29 cellular contexts compared by ENCODE assay signal in genomic region chr2:196528486-196529223, GRCh38.
A peak's percentile ranks its signal among the peaks of the same experiment; 100 is the strongest.
DNase-seq lines count a peak whose midpoint lies in the region; ATAC-seq and TF ChIP-seq lines count a peak whose summit lies in the region.
"Had no signal": no experiment of that assay in that cellular context is flagged by ENCODE, and none has a peak within 500 bp of the region (broad histone marks: within the 10 kb centered on the region; RNA-seq: fewer than 3 reads in every experiment).

No MANE protein-coding gene starts in this region.

- H3K9me3 ChIP-seq in spleen: peaks cover 0 to 3% (median 0%) of the 10 kb centered on the region in 8 donors
- H3K9me3 ChIP-seq: adrenal gland, esophagus muscularis mucosa, neutrophil, SK-N-SH, thoracic aorta, uterus had no signal

- H3K36me3 Mint-ChIP-seq in activated naive CD8-positive, alpha-beta T cell treated with anti-CD3 and anti-CD28 coated beads, Interleukin-2, amount 10 ng/mL, durations not matched to agents 7 days and 5 days: peaks cover 5% of the 10 kb centered on the region
- no peaks in the 10 kb centered on the region for H3K36me3 Mint-ChIP-seq in activated naive CD8-positive, alpha-beta T cell treated with anti-CD3 and anti-CD28 coated beads for 36 hours
- no peaks in the 10 kb centered on the region for H3K36me3 Mint-ChIP-seq in activated T-helper 17 cell treated with anti-CD3 and anti-CD28 coated beads, Interleukin-2, amount 50 U/mL, for 72 hours (ENCODE audit: low read depth)
- H3K36me3 Mint-ChIP-seq in activated naive CD4-positive, alpha-beta T cell treated with anti-CD3 and anti-CD28 coated beads for 36 hours (ENCODE audit: low read depth): no peaks in the 10 kb centered on the region

- H3K9me3 Mint-ChIP-seq in activated naive CD8-positive, alpha-beta T cell treated with anti-CD3 and anti-CD28 coated beads, Interleukin-2, amount 10 ng/mL, durations not matched to agents 7 days and 5 days: no peaks in the 10 kb centered on the region
- H3K9me3 Mint-ChIP-seq in activated naive CD8-positive, alpha-beta T cell treated with anti-CD3 and anti-CD28 coated beads for 36 hours: peaks cover 1% of the 10 kb centered on the region
- H3K9me3 Mint-ChIP-seq in activated T-helper 17 cell treated with anti-CD3 and anti-CD28 coated beads, Interleukin-2, amount 50 U/mL, for 72 hours: no peaks in the 10 kb centered on the region
- H3K9me3 Mint-ChIP-seq in activated naive CD4-positive, alpha-beta T cell treated with anti-CD3 and anti-CD28 coated beads for 36 hours: no peaks in the 10 kb centered on the region

- CTCF ChIA-PET in activated naive CD4-positive, alpha-beta T cell treated with anti-CD3 and anti-CD28 coated beads for 36 hours (lab: Charles Lee): no interaction called here

- no peaks in the 10 kb centered on the region for H3K27me3 Mint-ChIP-seq in activated naive CD8-positive, alpha-beta T cell treated with anti-CD3 and anti-CD28 coated beads, Interleukin-2, amount 10 ng/mL, durations not matched to agents 7 days and 5 days
- peaks cover 4% of the 10 kb centered on the region for H3K27me3 Mint-ChIP-seq in activated naive CD8-positive, alpha-beta T cell treated with anti-CD3 and anti-CD28 coated beads for 36 hours
- peaks cover 13% of the 10 kb centered on the region for H3K27me3 Mint-ChIP-seq in activated T-helper 17 cell treated with anti-CD3 and anti-CD28 coated beads, Interleukin-2, amount 50 U/mL, for 72 hours
- peaks cover 3% of the 10 kb centered on the region for H3K27me3 Mint-ChIP-seq in activated naive CD4-positive, alpha-beta T cell treated with anti-CD3 and anti-CD28 coated beads for 36 hours (ENCODE audit: low read depth)

- intact Hi-C loops in spleen (cut with DNase I; ENCODE audit: low total_unique reads): no loop called here
- intact Hi-C loops in activated naive CD4-positive, alpha-beta T cell treated with anti-CD3 and anti-CD28 coated beads for 36 hours (cut with micrococcal nuclease): no loop called here

- no peak for DNase-seq in activated naive CD8-positive, alpha-beta T cell treated with anti-CD3 and anti-CD28 coated beads, Interleukin-2, amount 10 ng/mL, durations not matched to agents 7 days and 5 days
- DNase-seq in activated naive CD8-positive, alpha-beta T cell treated with anti-CD3 and anti-CD28 coated beads for 36 hours: no peak
- DNase-seq in fibroblast of pulmonary artery (ENCODE audit: low read depth) (peak; percentile 28), spleen (no peak), GOT3 (lab: John Stamatoyannopoulos, UW) (no peak)
- DNase-seq in activated naive CD4-positive, alpha-beta T cell treated with anti-CD3 and anti-CD28 coated beads for 36 hours: no peak
- DNase-seq: activated CD4-positive, alpha-beta T cell treated with anti-CD3 and anti-CD28 coated beads for 4 hours; activated gamma-delta T cell; adrenal gland; Calu3; endodermal cell; left cardiac atrium; mammary epithelial cell; NCI-H1105; NCI-H2029 treated with DMSO at 0.1 percent for 48 hours; NCI-H345; NCI-H774; psoas muscle; SK-N-SH; stimulated activated CD4-positive, alpha-beta T cell treated with anti-CD3 and anti-CD28 coated beads, Interleukin-2, amount 100 ng/mL, for 24 hours; uterus had no signal

- H3K4me1 Mint-ChIP-seq in activated naive CD8-positive, alpha-beta T cell treated with anti-CD3 and anti-CD28 coated beads, Interleukin-2, amount 10 ng/mL, durations not matched to agents 7 days and 5 days: peaks cover 14% of the 10 kb centered on the region
- H3K4me1 Mint-ChIP-seq in activated naive CD8-positive, alpha-beta T cell treated with anti-CD3 and anti-CD28 coated beads for 36 hours: peaks cover 9% of the 10 kb centered on the region
- peaks cover 4% of the 10 kb centered on the region for H3K4me1 Mint-ChIP-seq in activated T-helper 17 cell treated with anti-CD3 and anti-CD28 coated beads, Interleukin-2, amount 50 U/mL, for 72 hours
- H3K4me1 Mint-ChIP-seq in activated naive CD4-positive, alpha-beta T cell treated with anti-CD3 and anti-CD28 coated beads for 36 hours (ENCODE audit: low read depth): no peaks in the 10 kb centered on the region
- H3K4me1 Mint-ChIP-seq: endodermal cell, IgD-negative memory B cell had no signal

- H3K4me3 Mint-ChIP-seq in activated naive CD8-positive, alpha-beta T cell treated with anti-CD3 and anti-CD28 coated beads, Interleukin-2, amount 10 ng/mL, durations not matched to agents 7 days and 5 days: peak overlapping the region; percentile 16
- no peak overlapping the region for H3K4me3 Mint-ChIP-seq in activated naive CD8-positive, alpha-beta T cell treated with anti-CD3 and anti-CD28 coated beads for 36 hours
- no peak overlapping the region for H3K4me3 Mint-ChIP-seq in activated T-helper 17 cell treated with anti-CD3 and anti-CD28 coated beads, Interleukin-2, amount 50 U/mL, for 72 hours
- no peak overlapping the region for H3K4me3 Mint-ChIP-seq in activated naive CD4-positive, alpha-beta T cell treated with anti-CD3 and anti-CD28 coated beads for 36 hours
- H3K4me3 Mint-ChIP-seq: endodermal cell, IgD-negative memory B cell had no signal

- H3K4me3 ChIP-seq in fibroblast of pulmonary artery (replicated peaks; ENCODE audit: low read depth, low read length) (no peak overlapping the region), spleen (no peak overlapping the region)
- H3K4me3 ChIP-seq: coronary artery, esophagus muscularis mucosa, psoas muscle, thoracic aorta, uterus had no signal

- no peak overlapping the region for H3K27ac Mint-ChIP-seq in activated naive CD8-positive, alpha-beta T cell treated with anti-CD3 and anti-CD28 coated beads, Interleukin-2, amount 10 ng/mL, durations not matched to agents 7 days and 5 days
- H3K27ac Mint-ChIP-seq in activated naive CD8-positive, alpha-beta T cell treated with anti-CD3 and anti-CD28 coated beads for 36 hours: no peak overlapping the region
- H3K27ac Mint-ChIP-seq in activated T-helper 17 cell treated with anti-CD3 and anti-CD28 coated beads, Interleukin-2, amount 50 U/mL, for 72 hours: no peak overlapping the region
- no peak overlapping the region for H3K27ac Mint-ChIP-seq in activated naive CD4-positive, alpha-beta T cell treated with anti-CD3 and anti-CD28 coated beads for 36 hours
- H3K27ac Mint-ChIP-seq: endodermal cell, IgD-negative memory B cell had no signal

- TF ChIP-seq POLR2A in spleen (IDR thresholded peaks at IDR 0.05): no peak

- TF ChIP-seq CTCF in fibroblast of pulmonary artery (IDR thresholded peaks at IDR 0.05; ENCODE audit: low read length, missing control alignments) (no peak), spleen (IDR thresholded peaks at IDR 0.05 in 8 of 11, conservative IDR thresholded peaks at IDR 0.05 in 3 of 11) (no peak)

- WGBS in spleen, 5 donors: 60 to 68% (median 65%) methylated on average over 1 of the region's 1 CpG

- H3K27me3 ChIP-seq in spleen (replicated peaks in 1 of 7): no peaks in the 10 kb centered on the region
- H3K27me3 ChIP-seq: adrenal gland, esophagus muscularis mucosa, uterus had no signal

- peak; percentile 61 for ATAC-seq in activated naive CD8-positive, alpha-beta T cell treated with anti-CD3 and anti-CD28 coated beads, Interleukin-2, amount 10 ng/mL, durations not matched to agents 7 days and 5 days (ENCODE audit: low read depth)
- ATAC-seq in activated T-helper 17 cell treated with anti-CD3 and anti-CD28 coated beads, Interleukin-2, amount 50 U/mL, for 72 hours (replicated peaks): peak; percentile 46
- ATAC-seq: left cardiac atrium, psoas muscle had no signal

- POLR2A ChIA-PET in activated naive CD8-positive, alpha-beta T cell treated with anti-CD3 and anti-CD28 coated beads, Interleukin-2, amount 10 ng/mL, durations not matched to agents 7 days and 5 days (lab: Charles Lee): no interaction called here

- H3K27ac ChIP-seq in temporal lobe (ENCODE audit: low read depth, low read length): peak overlapping the region; percentile 85
- no peak overlapping the region for H3K27ac ChIP-seq in spleen
- H3K27ac ChIP-seq: adrenal gland, C4-2B, coronary artery, esophagus muscularis mucosa, neutrophil, psoas muscle, thoracic aorta, uterus had no signal

- H3K36me3 ChIP-seq in spleen: no peaks in the 10 kb centered on the region
- H3K36me3 ChIP-seq: adrenal gland, esophagus muscularis mucosa, neutrophil, thoracic aorta, uterus had no signal

- H3K4me1 ChIP-seq in spleen: no peaks in the 10 kb centered on the region
- H3K4me1 ChIP-seq: adrenal gland, esophagus muscularis mucosa, psoas muscle, uterus had no signal
